20 cellular contexts compared by ENCODE assay signal in genomic region chr5:1779021-1779680, GRCh38.
"Had no signal": no experiment of that assay in that cellular context is flagged by ENCODE, and none has a peak within 500 bp of the region (broad histone marks: within the 10 kb centered on the region; RNA-seq: fewer than 3 reads in every experiment).

No MANE protein-coding gene starts in this region.

- H3K9me3 ChIP-seq: right lobe of liver, SK-N-SH, thoracic aorta had no signal

- H3K4me3 ChIP-seq: right lobe of liver, thoracic aorta had no signal

- H3K4me1 ChIP-seq: foreskin keratinocyte, parathyroid adenoma, right lobe of liver had no signal

- H3K36me3 ChIP-seq: right lobe of liver, thoracic aorta had no signal

- FAIRE-seq: kidney, TTC549 had no signal

- H3K27me3 ChIP-seq: right lobe of liver had no signal

- H3K27ac ChIP-seq: foreskin keratinocyte, parathyroid adenoma, right lobe of liver, thoracic aorta had no signal

- DNase-seq: activated CD4-positive, alpha-beta T cell treated with anti-CD3 and anti-CD28 coated beads, Interleukin-2, amount 50 U/mL, for 48 hours; activated CD8-positive, alpha-beta memory T cell treated with anti-CD3 and anti-CD28 coated beads, Interleukin-2, amount 50 U/mL, for 48 hours; activated naive CD4-positive, alpha-beta T cell treated with anti-CD3 and anti-CD28 coated beads, Interleukin-2, amount 10 ng/mL, durations not matched to agents 7 days and 5 days; activated T-cell treated with anti-CD3 and anti-CD28 coated beads, Interleukin-2, amount 50 U/mL, for 48 hours; caudate nucleus; dermis blood vessel endothelial cell; effector CD8-positive, alpha-beta T cell; foreskin keratinocyte; mammary epithelial cell; naive thymus-derived CD8-positive, alpha-beta T cell; right lobe of liver; SK-N-SH; stimulated activated CD4-positive, alpha-beta T cell treated with anti-CD3 and anti-CD28 coated beads, Interleukin-4, amount 100 ng/mL, for 1 hour; stimulated activated naive CD4-positive, alpha-beta T cell; T-cell had no signal

- ATAC-seq: foreskin keratinocyte; left lobe of liver; naive thymus-derived CD8-positive, alpha-beta T cell; T-cell had no signal
